Comparison of ENCODE assay signal across 38 cellular contexts in the genomic region with DNA sequence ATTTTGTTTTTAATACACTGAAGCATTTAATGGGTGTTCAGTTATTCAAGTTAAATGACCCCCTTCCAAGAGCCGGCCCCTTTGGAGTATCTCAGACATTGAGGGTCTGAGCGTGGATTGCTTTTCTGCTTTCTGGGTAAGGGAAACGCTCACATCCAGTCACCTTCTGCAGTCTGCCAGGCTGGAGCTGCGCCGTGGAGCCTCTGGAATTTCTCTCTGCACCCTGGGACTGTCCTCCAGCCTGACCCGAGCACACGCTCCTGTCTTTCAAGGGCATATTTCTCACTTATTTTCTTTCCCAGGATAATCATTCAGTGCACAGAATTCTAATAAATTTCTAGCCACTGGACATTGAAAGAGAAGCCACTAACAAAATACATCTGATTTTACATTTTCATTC. TPM values are rescaled to one million over a fixed set of nuclear protein-coding genes. Genes with fewer than 3 reads are reported as not detected.
"Had no signal": no experiment of that assay in that cellular context is flagged by ENCODE, and none has a peak within 500 bp of the region (broad histone marks: within the 10 kb centered on the region; RNA-seq: fewer than 3 reads in every experiment).

No MANE protein-coding gene starts in this region.

- DNase-seq: activated CD4-positive, alpha-beta memory T cell treated with anti-CD3 and anti-CD28 coated beads for 36 hours; activated CD4-positive, alpha-beta T cell treated with anti-CD3 and anti-CD28 coated beads for 36 hours; activated CD4-positive, alpha-beta T cell treated with anti-CD3 and anti-CD28 coated beads, Interleukin-2, amount 10 ng/mL, durations not matched to agents 24 days and 14 days; activated CD4-positive, CD25-positive, alpha-beta regulatory T cell; activated CD4-positive, CD25-positive, alpha-beta regulatory T cell treated with anti-CD3 and anti-CD28 coated beads, Interleukin-2, amount 50 U/mL, for 72 hours; activated CD8-positive, alpha-beta memory T cell treated with anti-CD3 and anti-CD28 coated beads, Interleukin-2, amount 10 ng/mL, durations not matched to agents 7 days and 5 days; activated CD8-positive, alpha-beta memory T cell treated with anti-CD3 and anti-CD28 coated beads, Interleukin-2, amount 50 U/mL, for 4 hours; activated CD8-positive, alpha-beta T cell treated with anti-CD3 and anti-CD28 coated beads, Interleukin-2, amount 10 ng/mL, durations not matched to agents 7 days and 5 days; activated effector memory CD4-positive, alpha-beta T cell treated with anti-CD3 and anti-CD28 coated beads, Interleukin-2, amount 50 U/mL, for 16 hours; activated naive CD4-positive, alpha-beta T cell treated with anti-CD3 and anti-CD28 coated beads for 36 hours; activated naive CD8-positive, alpha-beta T cell treated with anti-CD3 and anti-CD28 coated beads for 36 hours; activated naive CD8-positive, alpha-beta T cell treated with anti-CD3 and anti-CD28 coated beads, Interleukin-2, amount 50 U/mL, for 24 hours; activated T-cell treated with anti-CD3 and anti-CD28 coated beads, Interleukin-2, amount 50 U/mL, for 1 hour; activated T-cell treated with anti-CD3 and anti-CD28 coated beads, Interleukin-2, amount 50 U/mL, for 48 hours; amygdala; aorta; body of pancreas; central memory CD4-positive, alpha-beta T cell; cerebellar nuclear complex; colonic mucosa; effector CD8-positive, alpha-beta T cell; esophagus squamous epithelium; foreskin melanocyte; T-helper 2 cell had no signal

- H3K27me3 ChIP-seq: adrenal gland, body of pancreas, colonic mucosa had no signal

- H3K27ac ChIP-seq: adrenal gland, body of pancreas, colonic mucosa, epithelial cell of prostate, esophagus squamous epithelium, gastroesophageal sphincter had no signal

- H3K36me3 ChIP-seq: adrenal gland, colonic mucosa, esophagus squamous epithelium, gastroesophageal sphincter had no signal

- H3K9me3 ChIP-seq: adrenal gland, body of pancreas, colonic mucosa, esophagus squamous epithelium, gastroesophageal sphincter had no signal

- ATAC-seq: activated CD4-positive, alpha-beta T cell treated with anti-CD3 and anti-CD28 coated beads for 36 hours; activated CD8-positive, alpha-beta memory T cell treated with anti-CD3 and anti-CD28 coated beads, Interleukin-2, amount 10 ng/mL, durations not matched to agents 7 days and 5 days; activated CD8-positive, alpha-beta T cell treated with anti-CD3 and anti-CD28 coated beads, Interleukin-2, amount 10 ng/mL, durations not matched to agents 7 days and 5 days; activated naive CD8-positive, alpha-beta T cell treated with anti-CD3 and anti-CD28 coated beads, Interleukin-2, amount 50 U/mL, for 24 hours; body of pancreas; gastroesophageal sphincter had no signal

- FAIRE-seq: endometrium, endothelial cell of umbilical vein had no signal

- H3K4me3 ChIP-seq: adrenal gland, body of pancreas, colonic mucosa, esophagus squamous epithelium, gastroesophageal sphincter had no signal

- H3K4me1 ChIP-seq: adrenal gland, body of pancreas, colonic mucosa, esophagus squamous epithelium, gastroesophageal sphincter had no signal

RNA-seq across cellular contexts. Expression of gene FAM240B, which starts 13.4 kb away (rescaled TPM):
- total RNA-seq: activated CD4-positive, alpha-beta memory T cell treated with anti-CD3 and anti-CD28 coated beads for 36 hours; activated CD4-positive, alpha-beta T cell treated with anti-CD3 and anti-CD28 coated beads for 36 hours; activated CD4-positive, alpha-beta T cell treated with anti-CD3 and anti-CD28 coated beads, Interleukin-2, amount 10 ng/mL, durations not matched to agents 24 days and 14 days; activated CD8-positive, alpha-beta memory T cell treated with anti-CD3 and anti-CD28 coated beads for 36 hours; activated CD8-positive, alpha-beta memory T cell treated with anti-CD3 and anti-CD28 coated beads, Interleukin-2, amount 10 ng/mL, durations not matched to agents 7 days and 5 days; activated CD8-positive, alpha-beta T cell treated with anti-CD3 and anti-CD28 coated beads, Interleukin-2, amount 10 ng/mL, durations not matched to agents 7 days and 5 days; activated naive CD4-positive, alpha-beta T cell treated with anti-CD3 and anti-CD28 coated beads for 36 hours; activated naive CD8-positive, alpha-beta T cell treated with anti-CD3 and anti-CD28 coated beads for 36 hours; activated T-helper 1 cell treated with anti-CD3 and anti-CD28 coated beads, Interleukin-12 subunit alpha, Interleukin-12 subunit beta, Interleukin-2, Interleukin-4 antibody, amounts not matched to agents 30 ng/mL and 10 ng/mL and 1 ng/mL, durations not matched to agents 14 hours and 24 hours and 36 hours; activated T-helper 2 cell treated with anti-CD3 and anti-CD28 coated beads, Interferon-gamma antibody, Interleukin-2, Interleukin-4, amounts not matched to agents 10 μg/mL and 5 μg/mL and 100 μg/mL, durations not matched to agents 14 hours and 24 hours and 36 hours; adrenal gland; aorta; body of pancreas; colonic mucosa; dermis microvascular lymphatic vessel endothelial cell; endothelial cell of umbilical vein; esophagus squamous epithelium; fibroblast of lung; fibroblast of villous mesenchyme; gastroesophageal sphincter; glomerular endothelial cell; T-helper 1 cell treated with Interleukin-12 subunit alpha and Interleukin-12 subunit beta and Interleukin-4 antibody, amounts not matched to agents 30 ng/mL and 1 ng/mL, for 36 hours had no signal
- polyA plus RNA-seq: adrenal gland, aorta, endothelial cell of umbilical vein, esophagus, fibroblast of lung had no signal
